1 cellular context compared by ENCODE assay signal in the genomic region with DNA sequence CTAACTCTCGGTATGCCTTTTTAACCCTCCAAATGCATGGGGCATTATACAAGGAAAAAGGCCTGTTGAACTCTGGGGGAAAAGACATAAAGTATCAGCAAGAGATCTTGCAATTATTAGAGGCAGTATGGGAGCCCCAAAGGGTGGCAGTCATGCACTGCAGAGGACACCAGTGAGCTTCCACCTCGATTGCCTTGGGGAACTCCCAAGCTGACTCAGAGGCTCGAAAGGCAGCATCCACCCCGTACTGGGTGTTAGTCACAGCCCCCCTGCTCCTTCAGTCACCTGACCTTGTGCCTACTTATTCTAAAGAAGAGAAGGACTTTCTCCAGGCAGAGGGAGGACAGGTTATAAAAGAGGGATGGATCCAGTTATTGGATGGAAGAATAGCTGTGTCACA.
TF ChIP-seq lines count a peak whose summit lies in the region.

No MANE protein-coding gene starts in this region.

TF ChIP-seq in HepG2, 621 proteins besides CTCF, POLR2A, EP300 and RAD21 (continued from another document):
- TF ChIP-seq, protein P1, sequence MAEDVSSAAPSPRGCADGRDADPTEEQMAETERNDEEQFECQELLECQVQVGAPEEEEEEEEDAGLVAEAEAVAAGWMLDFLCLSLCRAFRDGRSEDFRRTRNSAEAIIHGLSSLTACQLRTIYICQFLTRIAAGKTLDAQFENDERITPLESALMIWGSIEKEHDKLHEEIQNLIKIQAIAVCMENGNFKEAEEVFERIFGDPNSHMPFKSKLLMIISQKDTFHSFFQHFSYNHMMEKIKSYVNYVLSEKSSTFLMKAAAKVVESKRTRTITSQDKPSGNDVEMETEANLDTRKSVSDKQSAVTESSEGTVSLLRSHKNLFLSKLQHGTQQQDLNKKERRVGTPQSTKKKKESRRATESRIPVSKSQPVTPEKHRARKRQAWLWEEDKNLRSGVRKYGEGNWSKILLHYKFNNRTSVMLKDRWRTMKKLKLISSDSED (CRISPR knock-in tag; IDR thresholded peaks at IDR 0.05): no peak
- TF ChIP-seq ISX (CRISPR knock-in tag; conservative IDR thresholded peaks at IDR 0.05): no peak
- TF ChIP-seq, protein P2, sequence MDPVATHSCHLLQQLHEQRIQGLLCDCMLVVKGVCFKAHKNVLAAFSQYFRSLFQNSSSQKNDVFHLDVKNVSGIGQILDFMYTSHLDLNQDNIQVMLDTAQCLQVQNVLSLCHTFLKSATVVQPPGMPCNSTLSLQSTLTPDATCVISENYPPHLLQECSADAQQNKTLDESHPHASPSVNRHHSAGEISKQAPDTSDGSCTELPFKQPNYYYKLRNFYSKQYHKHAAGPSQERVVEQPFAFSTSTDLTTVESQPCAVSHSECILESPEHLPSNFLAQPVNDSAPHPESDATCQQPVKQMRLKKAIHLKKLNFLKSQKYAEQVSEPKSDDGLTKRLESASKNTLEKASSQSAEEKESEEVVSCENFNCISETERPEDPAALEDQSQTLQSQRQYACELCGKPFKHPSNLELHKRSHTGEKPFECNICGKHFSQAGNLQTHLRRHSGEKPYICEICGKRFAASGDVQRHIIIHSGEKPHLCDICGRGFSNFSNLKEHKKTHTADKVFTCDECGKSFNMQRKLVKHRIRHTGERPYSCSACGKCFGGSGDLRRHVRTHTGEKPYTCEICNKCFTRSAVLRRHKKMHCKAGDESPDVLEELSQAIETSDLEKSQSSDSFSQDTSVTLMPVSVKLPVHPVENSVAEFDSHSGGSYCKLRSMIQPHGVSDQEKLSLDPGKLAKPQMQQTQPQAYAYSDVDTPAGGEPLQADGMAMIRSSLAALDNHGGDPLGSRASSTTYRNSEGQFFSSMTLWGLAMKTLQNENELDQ (CRISPR knock-in tag; IDR thresholded peaks at IDR 0.05; ENCODE audit: borderline replicate concordance): no peak
- TF ChIP-seq, protein P3, sequence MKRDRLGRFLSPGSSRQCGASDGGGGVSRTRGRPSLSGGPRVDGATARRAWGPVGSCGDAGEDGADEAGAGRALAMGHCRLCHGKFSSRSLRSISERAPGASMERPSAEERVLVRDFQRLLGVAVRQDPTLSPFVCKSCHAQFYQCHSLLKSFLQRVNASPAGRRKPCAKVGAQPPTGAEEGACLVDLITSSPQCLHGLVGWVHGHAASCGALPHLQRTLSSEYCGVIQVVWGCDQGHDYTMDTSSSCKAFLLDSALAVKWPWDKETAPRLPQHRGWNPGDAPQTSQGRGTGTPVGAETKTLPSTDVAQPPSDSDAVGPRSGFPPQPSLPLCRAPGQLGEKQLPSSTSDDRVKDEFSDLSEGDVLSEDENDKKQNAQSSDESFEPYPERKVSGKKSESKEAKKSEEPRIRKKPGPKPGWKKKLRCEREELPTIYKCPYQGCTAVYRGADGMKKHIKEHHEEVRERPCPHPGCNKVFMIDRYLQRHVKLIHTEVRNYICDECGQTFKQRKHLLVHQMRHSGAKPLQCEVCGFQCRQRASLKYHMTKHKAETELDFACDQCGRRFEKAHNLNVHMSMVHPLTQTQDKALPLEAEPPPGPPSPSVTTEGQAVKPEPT (CRISPR knock-in tag; IDR thresholded peaks at IDR 0.05; ENCODE audit: low read depth): no peak
- no peak for TF ChIP-seq ATF7-NPFF (CRISPR knock-in tag; IDR thresholded peaks at IDR 0.05; ENCODE audit: low read depth)
TF ChIP-seq in HepG2: peak in this region for 0.
